Comparison of ENCODE assay signal across 18 cellular contexts in genomic region chr7:7816816-7817536, GRCh38.
DNase-seq lines count a peak whose midpoint lies in the region; ATAC-seq, FAIRE-seq and TF ChIP-seq lines count a peak whose summit lies in the region.
"Had no signal": no experiment of that assay in that cellular context is flagged by ENCODE, and none has a peak within 500 bp of the region (broad histone marks: within the 10 kb centered on the region; RNA-seq: fewer than 3 reads in every experiment).

No MANE protein-coding gene starts in this region.

- no peaks in the 10 kb centered on the region for H3K9me2 ChIP-seq in DOHH2 (replicated peaks; ENCODE audit: control insufficient read depth, low read length)

- TF ChIP-seq CTCF in DOHH2 (IDR thresholded peaks at IDR 0.05; ENCODE audit: low read depth, low read length, poor library complexity, severe bottlenecking) (no peak), OCI-LY3 (IDR thresholded peaks at IDR 0.05; ENCODE audit: low read depth, low read length) (no peak), osteocyte (IDR thresholded peaks at IDR 0.05) (no peak)

- peak overlapping the region in 2 of 3 donors; percentile 15 to 87 for H3K27ac Mint-ChIP-seq in CD4-positive, CD25-positive, alpha-beta regulatory T cell
- no peak overlapping the region for H3K27ac Mint-ChIP-seq in osteocyte (ENCODE audit: unreplicated experiment)

- no peaks in the 10 kb centered on the region for H3K27me3 ChIP-seq in CD4-positive, CD25-positive, alpha-beta regulatory T cell (ENCODE audit: control insufficient read depth, insufficient read depth, low read length)
- H3K27me3 ChIP-seq in DOHH2 (ENCODE audit: control insufficient read depth, low read length) (no peaks in the 10 kb centered on the region), OCI-LY3 (ENCODE audit: low read depth, low read length) (peaks cover 4% of the 10 kb centered on the region; the same call in 1 of the 2 replicates)

- peaks cover 4% of the 10 kb centered on the region for H3K36me3 ChIP-seq in CD4-positive, CD25-positive, alpha-beta regulatory T cell (ENCODE audit: control insufficient read depth, insufficient read depth, low read length)
- peaks cover 19% of the 10 kb centered on the region for H3K36me3 ChIP-seq in DOHH2 (ENCODE audit: control insufficient read depth, low read length)
- H3K36me3 ChIP-seq in OCI-LY3 (replicated peaks; ENCODE audit: low read depth, low read length), result peaks cover 3% of the 10 kb centered on the region
- H3K36me3 ChIP-seq: HAP-1 had no signal

- H3K4me1 Mint-ChIP-seq in CD4-positive, CD25-positive, alpha-beta regulatory T cell, result peaks cover 19 to 45% (median 43%) of the 10 kb centered on the region in 4 donors
- H3K4me1 Mint-ChIP-seq in osteocyte (ENCODE audit: unreplicated experiment), result no peaks in the 10 kb centered on the region

- no peak for ATAC-seq in CD4-positive, CD25-positive, alpha-beta regulatory T cell (ENCODE audit: low read depth in 2 of 2)
- no peak for ATAC-seq in GM19328 (IDR thresholded peaks at IDR 0.05; ENCODE audit: unreplicated experiment)

- no peak overlapping the region for H3K9ac ChIP-seq in OCI-LY3 (ENCODE audit: low read length)

- peak; percentile 24 for FAIRE-seq in islet of Langerhans (lab: Jason Lieb, UNC)

- H3K79me2 ChIP-seq in DOHH2 (ENCODE audit: control insufficient read depth, low read length) (no peaks in the 10 kb centered on the region), OCI-LY3 (ENCODE audit: low read length) (no peaks in the 10 kb centered on the region)

- peaks cover 9% of the 10 kb centered on the region; the same call in 1 of the 2 replicates for H3F3A ChIP-seq in DOHH2 (ENCODE audit: control insufficient read depth, insufficient read depth)

- H3K4me2 ChIP-seq in DOHH2 (ENCODE audit: low read length), result peak overlapping the region; percentile 81
- peak overlapping the region; percentile 61; the same call in 1 of the 2 replicates for H3K4me2 ChIP-seq in OCI-LY3 (ENCODE audit: low read length)

- no peaks in the 10 kb centered on the region for H3K27me3 Mint-ChIP-seq in CD4-positive, CD25-positive, alpha-beta regulatory T cell
- H3K27me3 Mint-ChIP-seq in osteocyte (ENCODE audit: unreplicated experiment), result no peaks in the 10 kb centered on the region

- H3K36me3 Mint-ChIP-seq in CD4-positive, CD25-positive, alpha-beta regulatory T cell, result peaks cover 3% of the 10 kb centered on the region
- H3K36me3 Mint-ChIP-seq in osteocyte (ENCODE audit: unreplicated experiment), result no peaks in the 10 kb centered on the region

- peaks cover 0 to 5% (median 0%) of the 10 kb centered on the region in 7 donors for H3K9me3 Mint-ChIP-seq in CD4-positive, CD25-positive, alpha-beta regulatory T cell
- H3K9me3 Mint-ChIP-seq in osteocyte (ENCODE audit: unreplicated experiment), result no peaks in the 10 kb centered on the region

- H3K4me1 ChIP-seq in CD4-positive, CD25-positive, alpha-beta regulatory T cell (ENCODE audit: control insufficient read depth, insufficient read depth, low read length, poor library complexity, severe bottlenecking), result peaks cover 16% of the 10 kb centered on the region
- H3K4me1 ChIP-seq in DOHH2 (ENCODE audit: control insufficient read depth, low read length) (peaks cover 71% of the 10 kb centered on the region), OCI-LY3 (ENCODE audit: low read length) (peaks cover 41% of the 10 kb centered on the region)

- H3K27ac ChIP-seq in CD4-positive, CD25-positive, alpha-beta regulatory T cell (ENCODE audit: insufficient read depth, low read length, poor library complexity, severe bottlenecking), result no peak overlapping the region
- H3K27ac ChIP-seq in DOHH2 (ENCODE audit: low read depth, low read length), result peak overlapping the region; percentile 78
- no peak overlapping the region for H3K27ac ChIP-seq in OCI-LY3 (ENCODE audit: low read length)
- H3K27ac ChIP-seq: C4-2B, epithelial cell of prostate had no signal

- DNase-seq in CD4-positive, CD25-positive, alpha-beta regulatory T cell, result no peak
- DNase-seq in NCI-H226, result no peak
- DNase-seq in osteocyte (ENCODE audit: extremely low spot score, unreplicated experiment), result no peak
- no peak for DNase-seq in DMS 273 treated with DMSO at 0.1 percent for 48 hours (lab: John Stamatoyannopoulos, UW)
- DNase-seq: kidney glomerular epithelial cell; mucosa of descending colon; NCI-H187; NCI-H774; Right ventricle myocardium superior; stimulated activated CD8-positive, alpha-beta memory T cell treated with anti-CD3 and anti-CD28 coated beads, Interleukin-4, amount 100 ng/mL, for 48 hours; T1000 had no signal

- H2AFZ ChIP-seq in OCI-LY3 (ENCODE audit: low read depth, low read length), result no peak overlapping the region

- H3K9me3 ChIP-seq in CD4-positive, CD25-positive, alpha-beta regulatory T cell (ENCODE audit: control insufficient read depth in 2 of 2, low read length in 2 of 2), result no peaks in the 10 kb centered on the region
- H3K9me3 ChIP-seq in DOHH2 (ENCODE audit: control insufficient read depth, insufficient read depth, low read length), result peaks cover 20% of the 10 kb centered on the region
- no peaks in the 10 kb centered on the region for H3K9me3 ChIP-seq in OCI-LY3 (ENCODE audit: insufficient read depth, low read length)
- H3K9me3 ChIP-seq: HAP-1, mucosa of descending colon had no signal

- H4K20me1 ChIP-seq in DOHH2 (ENCODE audit: control insufficient read depth, insufficient read depth, low read depth, low read length) (no peaks in the 10 kb centered on the region), OCI-LY3 (ENCODE audit: insufficient read depth, low read length) (0 out of 2 replicates have a peak, but pooled peaks cover 3% of the 10 kb centered on the region)

- peak overlapping the region; percentile 17 to 65 (median 44) for H3K4me3 Mint-ChIP-seq in CD4-positive, CD25-positive, alpha-beta regulatory T cell
- no peak overlapping the region for H3K4me3 Mint-ChIP-seq in osteocyte (ENCODE audit: unreplicated experiment)

- peak overlapping the region; percentile 70 for H3K4me3 ChIP-seq in CD4-positive, CD25-positive, alpha-beta regulatory T cell (ENCODE audit: low read depth, low read length)
- H3K4me3 ChIP-seq in DOHH2 (ENCODE audit: low read length) (peak overlapping the region; percentile 67), OCI-LY3 (ENCODE audit: low read length) (no peak overlapping the region)
- H3K4me3 ChIP-seq: HAP-1, mucosa of descending colon had no signal
